In genomic region chr6:93575495-93575894, GRCh38 we compare ENCODE assay signal across 16 cellular contexts.
"Had no signal": no experiment of that assay in that cellular context is flagged by ENCODE, and none has a peak within 500 bp of the region (broad histone marks: within the 10 kb centered on the region; RNA-seq: fewer than 3 reads in every experiment).

No MANE protein-coding gene starts in this region.

- DNase-seq: activated CD4-positive, alpha-beta T cell treated with anti-CD3 and anti-CD28 coated beads, Interleukin-2, amount 10 ng/mL, durations not matched to agents 24 days and 14 days; activated CD8-positive, alpha-beta T cell treated with anti-CD3 and anti-CD28 coated beads, Interleukin-2, amount 10 ng/mL, durations not matched to agents 7 days and 5 days; activated naive CD4-positive, alpha-beta T cell treated with Interleukin-2 at 50 U/mL for 16 hours; activated naive CD8-positive, alpha-beta T cell treated with anti-CD3 and anti-CD28 coated beads, Interleukin-2, amount 10 ng/mL, durations not matched to agents 7 days and 5 days; activated T-cell treated with anti-CD3 and anti-CD28 coated beads, Interleukin-2, amount 50 U/mL, for 24 hours; amygdala; head of caudate nucleus; kidney; left ventricle myocardium inferior; mammary epithelial cell; midbrain; retina; stimulated activated naive B cell treated with anti-CD40 and anti-IgM and Interleukin-4, amounts not matched to agents 10 μg/mL and 1 μg/mL and 100 μg/mL, for 72 hours; upper lobe of left lung had no signal

- ATAC-seq: activated CD8-positive, alpha-beta T cell treated with anti-CD3 and anti-CD28 coated beads, Interleukin-2, amount 10 ng/mL, durations not matched to agents 7 days and 5 days; stimulated activated naive B cell treated with anti-CD40 and anti-IgM and Interleukin-4, amounts not matched to agents 10 μg/mL and 1 μg/mL and 100 μg/mL, for 72 hours had no signal

- H3K27ac ChIP-seq: cardiac muscle cell, left ventricle myocardium inferior, thoracic aorta, upper lobe of left lung had no signal

- H3K27me3 ChIP-seq: cardiac muscle cell, upper lobe of left lung had no signal

- H3K4me1 ChIP-seq: left ventricle myocardium inferior, upper lobe of left lung had no signal
